Comparison of ENCODE assay signal across 22 cellular contexts in the genomic region with DNA sequence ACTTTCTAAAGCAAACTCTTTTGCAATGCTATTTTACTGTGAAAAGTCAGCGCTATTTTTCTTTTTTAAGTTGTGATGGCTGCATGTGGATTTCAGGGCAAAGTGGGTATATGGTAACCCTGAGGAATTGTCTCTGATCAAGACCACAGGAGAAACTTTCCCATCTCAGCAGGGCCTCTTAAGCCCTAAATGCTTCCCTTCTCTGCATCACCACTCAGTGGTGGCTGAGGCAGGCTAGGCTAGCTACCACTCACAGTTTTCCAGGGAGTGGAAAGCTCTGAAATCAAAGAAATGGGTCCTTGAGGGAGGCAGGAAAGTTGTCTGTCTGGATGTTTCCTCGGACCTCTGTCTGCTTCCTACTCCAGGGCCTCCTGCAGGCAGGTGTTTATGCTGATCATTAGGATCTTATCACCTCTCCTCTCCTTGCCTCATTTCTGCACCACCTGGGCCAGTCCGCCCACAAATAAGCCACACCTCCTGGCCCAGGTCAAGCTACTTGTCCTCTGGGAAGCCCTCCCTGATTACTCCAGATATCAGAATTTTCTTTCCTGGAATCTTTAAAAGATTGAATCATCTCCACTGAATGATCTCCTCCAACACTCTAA. TPM values are rescaled to one million over a fixed set of nuclear protein-coding genes. Genes with fewer than 3 reads are reported as not detected.
DNase-seq lines count a peak whose midpoint lies in the region; ATAC-seq and TF ChIP-seq lines count a peak whose summit lies in the region.
"Had no signal": no experiment of that assay in that cellular context is flagged by ENCODE, and none has a peak within 500 bp of the region (broad histone marks: within the 10 kb centered on the region; RNA-seq: fewer than 3 reads in every experiment).

No MANE protein-coding gene starts in this region.

- H3K9me3 ChIP-seq in muscle layer of duodenum (ENCODE audit: control insufficient read depth in 1 of 2, low read length in 2 of 2) (no peaks in the 10 kb centered on the region), upper lobe of left lung (no peaks in the 10 kb centered on the region)

- H3K27me3 ChIP-seq in muscle layer of duodenum (ENCODE audit: low read depth, low read length) (no peaks in the 10 kb centered on the region), upper lobe of left lung (no peaks in the 10 kb centered on the region)

- TF ChIP-seq POLR2A in upper lobe of left lung (IDR thresholded peaks at IDR 0.05): no peak

- no peak for ATAC-seq in upper lobe of left lung (ENCODE audit: low FRiP score in 2 of 2)
- ATAC-seq: HCT116, K562, PC-3, SK-N-SH treated with all-trans-retinoic acid at 6 μM for 48 hours had no signal

- DNase-seq in NCI-H146 (lab: John Stamatoyannopoulos, UW): peak; percentile 28
- no peak for DNase-seq in NCI-H146 treated with DMSO at 0.1 percent for 48 hours (lab: John Stamatoyannopoulos, UW; ENCODE audit: unreplicated experiment)
- no peak for DNase-seq in upper lobe of left lung
- DNase-seq in GM20000 (ENCODE audit: low spot score): no peak
- DNase-seq in NCI-H524 treated with DMSO at 0.1 percent for 48 hours (lab: John Stamatoyannopoulos, UW): no peak
- no peak for DNase-seq in activated naive CD4-positive, alpha-beta T cell treated with Interleukin-2 at 50 U/mL for 16 hours
- DNase-seq: AML-193, DND-41, NCI-H1930, NCI-H2171, NCI-H446, NCI-H748 treated with DMSO at 0.1 percent for 48 hours, PC-3, RPMI8226, SIG-M5 had no signal

- TF ChIP-seq CTCF in upper lobe of left lung (IDR thresholded peaks at IDR 0.05) (no peak), GM20000 (IDR thresholded peaks at IDR 0.05; ENCODE audit: extremely low read depth, missing control alignments) (no peak)

- H3K27ac ChIP-seq in angular gyrus (ENCODE audit: low read depth, low read length) (peak overlapping the region; percentile 25), muscle layer of duodenum (ENCODE audit: low read length) (peak overlapping the region; percentile 15), upper lobe of left lung (peak overlapping the region; percentile 5 to 44 (median 34))
- H3K27ac ChIP-seq: 22Rv1 had no signal

- peaks cover 0 to 13% of the 10 kb centered on the region in 2 donors for H3K4me1 ChIP-seq in muscle layer of duodenum (ENCODE audit: control insufficient read depth in 1 of 2, insufficient read depth in 2 of 2, low read length in 2 of 2)
- peaks cover 0 to 12% (median 0%) of the 10 kb centered on the region in 4 donors for H3K4me1 ChIP-seq in upper lobe of left lung

- 74 to 77% methylated on average over 3 of the region's 3 CpGs for WGBS in upper lobe of left lung, 2 donors

- TF ChIP-seq EP300 in upper lobe of left lung (IDR thresholded peaks at IDR 0.05): no peak

- H3K4me3 ChIP-seq in muscle layer of duodenum (ENCODE audit: low read depth in 1 of 2, low read length in 2 of 2) (no peak overlapping the region), upper lobe of left lung (no peak overlapping the region)
- H3K4me3 ChIP-seq: K562 had no signal

- H3K36me3 ChIP-seq in muscle layer of duodenum (ENCODE audit: control insufficient read depth in 1 of 2, insufficient read depth in 2 of 2, low read length in 2 of 2) (no peaks in the 10 kb centered on the region), upper lobe of left lung (no peaks in the 10 kb centered on the region)

RNA-seq across cellular contexts. Expression of gene CEMIP, which starts 37.0 kb away (rescaled TPM):
- 10 to 100 TPM in 1 of 6 donors, 1 to 10 TPM in 4, under 1 TPM in 1; 0.59 to 38.8 (median 5.7) TPM for total RNA-seq in upper lobe of left lung
- total RNA-seq: G401 had no signal
